ENCODE assay signal across 1 cellular context in genomic region chr14:103854822-103855733, GRCh38.
A peak's percentile ranks its signal among the peaks of the same experiment; 100 is the strongest.
TF ChIP-seq lines count a peak whose summit lies in the region.

No MANE protein-coding gene starts in this region.

TF ChIP-seq in HEK293, 187 proteins besides CTCF, POLR2A, EP300 and RAD21 (continued from another document):
- TF ChIP-seq, protein P1, sequence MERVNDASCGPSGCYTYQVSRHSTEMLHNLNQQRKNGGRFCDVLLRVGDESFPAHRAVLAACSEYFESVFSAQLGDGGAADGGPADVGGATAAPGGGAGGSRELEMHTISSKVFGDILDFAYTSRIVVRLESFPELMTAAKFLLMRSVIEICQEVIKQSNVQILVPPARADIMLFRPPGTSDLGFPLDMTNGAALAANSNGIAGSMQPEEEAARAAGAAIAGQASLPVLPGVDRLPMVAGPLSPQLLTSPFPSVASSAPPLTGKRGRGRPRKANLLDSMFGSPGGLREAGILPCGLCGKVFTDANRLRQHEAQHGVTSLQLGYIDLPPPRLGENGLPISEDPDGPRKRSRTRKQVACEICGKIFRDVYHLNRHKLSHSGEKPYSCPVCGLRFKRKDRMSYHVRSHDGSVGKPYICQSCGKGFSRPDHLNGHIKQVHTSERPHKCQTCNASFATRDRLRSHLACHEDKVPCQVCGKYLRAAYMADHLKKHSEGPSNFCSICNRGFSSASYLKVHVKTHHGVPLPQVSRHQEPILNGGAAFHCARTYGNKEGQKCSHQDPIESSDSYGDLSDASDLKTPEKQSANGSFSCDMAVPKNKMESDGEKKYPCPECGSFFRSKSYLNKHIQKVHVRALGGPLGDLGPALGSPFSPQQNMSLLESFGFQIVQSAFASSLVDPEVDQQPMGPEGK (tag by site-specific recombination; IDR thresholded peaks at IDR 0.05) = peak; percentile 59; the same call in 1 of the 2 replicates
- TF ChIP-seq GLIS2 (tag by site-specific recombination; IDR thresholded peaks at IDR 0.05) = peak; percentile 44; the same call in 1 of the 2 replicates
- no peak for TF ChIP-seq ZNF211 (tag by site-specific recombination; IDR thresholded peaks at IDR 0.05; ENCODE audit: low read depth)
- TF ChIP-seq HOXC10 (CRISPR knock-in tag; IDR thresholded peaks at IDR 0.05) = no peak
- TF ChIP-seq TRIM28 (IDR thresholded peaks at IDR 0.05; ENCODE audit: borderline replicate concordance, low read length) = no peak
- TF ChIP-seq ZNF521 (tag by site-specific recombination; IDR thresholded peaks at IDR 0.05) = no peak
- peak; percentile 60 for TF ChIP-seq ZNF121 (tag by site-specific recombination; IDR thresholded peaks at IDR 0.05)
- no peak for TF ChIP-seq ZNF350 (tag by site-specific recombination; IDR thresholded peaks at IDR 0.05)
- no peak for TF ChIP-seq ZNF292 (tag by site-specific recombination; IDR thresholded peaks at IDR 0.05; ENCODE audit: borderline replicate concordance, low read depth)
- no peak for TF ChIP-seq ZNF19 (tag by site-specific recombination; IDR thresholded peaks at IDR 0.05; ENCODE audit: low read depth)
- TF ChIP-seq ZNF341 (tag by site-specific recombination; IDR thresholded peaks at IDR 0.05; ENCODE audit: low read depth) = peak; percentile 42
- no peak for TF ChIP-seq ZFP69B (tag by site-specific recombination; IDR thresholded peaks at IDR 0.05)
- TF ChIP-seq YY2 (tag by site-specific recombination; IDR thresholded peaks at IDR 0.05) = no peak
- no peak for TF ChIP-seq ZNF777 (tag by site-specific recombination; IDR thresholded peaks at IDR 0.05; ENCODE audit: borderline replicate concordance)
- TF ChIP-seq ZNF610 (tag by site-specific recombination; IDR thresholded peaks at IDR 0.05; ENCODE audit: borderline replicate concordance) = no peak
- TF ChIP-seq ZBTB48 (tag by site-specific recombination; IDR thresholded peaks at IDR 0.05) = peak; percentile 73
- TF ChIP-seq ZIC2 (tag by site-specific recombination; IDR thresholded peaks at IDR 0.05) = peak; percentile 79
- TF ChIP-seq ZNF654 (tag by site-specific recombination; IDR thresholded peaks at IDR 0.05; ENCODE audit: low read depth) = no peak
- no peak for TF ChIP-seq ZNF223 (tag by site-specific recombination; IDR thresholded peaks at IDR 0.05)
- no peak for TF ChIP-seq ZNF837 (tag by site-specific recombination; IDR thresholded peaks at IDR 0.05)
- no peak for TF ChIP-seq ELK4 (IDR thresholded peaks at IDR 0.05; ENCODE audit: borderline replicate concordance, low read depth, low read length)
- TF ChIP-seq ZNF112 (tag by site-specific recombination; IDR thresholded peaks at IDR 0.05) = no peak
- no peak for TF ChIP-seq KLF8 (tag by site-specific recombination; IDR thresholded peaks at IDR 0.05)
- TF ChIP-seq ZNF202 (tag by site-specific recombination; IDR thresholded peaks at IDR 0.05; ENCODE audit: borderline replicate concordance) = no peak
- no peak for TF ChIP-seq ZNF513 (tag by site-specific recombination; IDR thresholded peaks at IDR 0.05)
- TF ChIP-seq, protein P2, sequence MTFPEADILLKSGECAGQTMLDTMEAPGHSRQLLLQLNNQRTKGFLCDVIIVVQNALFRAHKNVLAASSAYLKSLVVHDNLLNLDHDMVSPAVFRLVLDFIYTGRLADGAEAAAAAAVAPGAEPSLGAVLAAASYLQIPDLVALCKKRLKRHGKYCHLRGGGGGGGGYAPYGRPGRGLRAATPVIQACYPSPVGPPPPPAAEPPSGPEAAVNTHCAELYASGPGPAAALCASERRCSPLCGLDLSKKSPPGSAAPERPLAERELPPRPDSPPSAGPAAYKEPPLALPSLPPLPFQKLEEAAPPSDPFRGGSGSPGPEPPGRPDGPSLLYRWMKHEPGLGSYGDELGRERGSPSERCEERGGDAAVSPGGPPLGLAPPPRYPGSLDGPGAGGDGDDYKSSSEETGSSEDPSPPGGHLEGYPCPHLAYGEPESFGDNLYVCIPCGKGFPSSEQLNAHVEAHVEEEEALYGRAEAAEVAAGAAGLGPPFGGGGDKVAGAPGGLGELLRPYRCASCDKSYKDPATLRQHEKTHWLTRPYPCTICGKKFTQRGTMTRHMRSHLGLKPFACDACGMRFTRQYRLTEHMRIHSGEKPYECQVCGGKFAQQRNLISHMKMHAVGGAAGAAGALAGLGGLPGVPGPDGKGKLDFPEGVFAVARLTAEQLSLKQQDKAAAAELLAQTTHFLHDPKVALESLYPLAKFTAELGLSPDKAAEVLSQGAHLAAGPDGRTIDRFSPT (tag by site-specific recombination; IDR thresholded peaks at IDR 0.05) = no peak
- no peak for TF ChIP-seq ZNF555 (tag by site-specific recombination; conservative IDR thresholded peaks at IDR 0.05)
- no peak for TF ChIP-seq ZNF76 (tag by site-specific recombination; IDR thresholded peaks at IDR 0.05; ENCODE audit: borderline replicate concordance, low read depth)
- TF ChIP-seq TCF7L2 (IDR thresholded peaks at IDR 0.05; ENCODE audit: borderline replicate concordance, low read depth, low read length) = no peak
- no peak for TF ChIP-seq HOXA7 (CRISPR knock-in tag; IDR thresholded peaks at IDR 0.05; ENCODE audit: borderline replicate concordance)
- TF ChIP-seq ZNF10 (tag by site-specific recombination; IDR thresholded peaks at IDR 0.05) = no peak
- TF ChIP-seq, protein P3, sequence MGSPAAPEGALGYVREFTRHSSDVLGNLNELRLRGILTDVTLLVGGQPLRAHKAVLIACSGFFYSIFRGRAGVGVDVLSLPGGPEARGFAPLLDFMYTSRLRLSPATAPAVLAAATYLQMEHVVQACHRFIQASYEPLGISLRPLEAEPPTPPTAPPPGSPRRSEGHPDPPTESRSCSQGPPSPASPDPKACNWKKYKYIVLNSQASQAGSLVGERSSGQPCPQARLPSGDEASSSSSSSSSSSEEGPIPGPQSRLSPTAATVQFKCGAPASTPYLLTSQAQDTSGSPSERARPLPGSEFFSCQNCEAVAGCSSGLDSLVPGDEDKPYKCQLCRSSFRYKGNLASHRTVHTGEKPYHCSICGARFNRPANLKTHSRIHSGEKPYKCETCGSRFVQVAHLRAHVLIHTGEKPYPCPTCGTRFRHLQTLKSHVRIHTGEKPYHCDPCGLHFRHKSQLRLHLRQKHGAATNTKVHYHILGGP (tag by site-specific recombination; IDR thresholded peaks at IDR 0.05) = no peak
- no peak for TF ChIP-seq ZNF26 (tag by site-specific recombination; IDR thresholded peaks at IDR 0.05)
- TF ChIP-seq ZNF248 (tag by site-specific recombination; IDR thresholded peaks at IDR 0.05) = no peak
- no peak for TF ChIP-seq ZNF791 (tag by site-specific recombination; IDR thresholded peaks at IDR 0.05)
- TF ChIP-seq PRDM1 (tag by site-specific recombination; IDR thresholded peaks at IDR 0.05) = no peak
- TF ChIP-seq OVOL3 (tag by site-specific recombination; IDR thresholded peaks at IDR 0.05) = no peak
- TF ChIP-seq ZBTB8A (tag by site-specific recombination; IDR thresholded peaks at IDR 0.05) = peak; percentile 46
